9 cellular contexts compared by ENCODE assay signal in genomic region chr15:84658788-84659411, GRCh38. TPM values are rescaled to one million over a fixed set of nuclear protein-coding genes. Genes with fewer than 3 reads are reported as not detected.
DNase-seq lines count a peak whose midpoint lies in the region; ATAC-seq, FAIRE-seq and TF ChIP-seq lines count a peak whose summit lies in the region.
"Had no signal": no experiment of that assay in that cellular context is flagged by ENCODE, and none has a peak within 500 bp of the region (broad histone marks: within the 10 kb centered on the region; RNA-seq: fewer than 3 reads in every experiment).

No MANE protein-coding gene starts in this region.

- peak overlapping the region; percentile 70 for H3K4me3 Mint-ChIP-seq in stimulated activated naive CD8-positive, alpha-beta T cell treated with anti-CD3 and anti-CD28 coated beads, Interleukin-15, Interleukin-2, amounts not matched to agents 100 ng/mL and 50 ng/mL, for 24 hours

- H3K36me3 ChIP-seq in body of pancreas (replicated peaks in 1 of 2; ENCODE audit: insufficient read depth in 1 of 2, low read depth in 2 of 2), result no peaks in the 10 kb centered on the region
- H3K36me3 ChIP-seq in mesodermal cell (ENCODE audit: control insufficient read depth, insufficient read depth, low read length), result peaks cover 20% of the 10 kb centered on the region
- H3K36me3 ChIP-seq: cardiac muscle cell had no signal

- H3K27ac Mint-ChIP-seq in stimulated activated naive CD8-positive, alpha-beta T cell treated with anti-CD3 and anti-CD28 coated beads, Interleukin-15, Interleukin-2, amounts not matched to agents 100 ng/mL and 50 ng/mL, for 24 hours, result peak overlapping the region; percentile 71

- intact Hi-C loops in body of pancreas (cut with DNase I), result loop anchor here (10.0 kb wide), 1 partner anchor 266 kb away; no protein-coding TSS in a partner anchor

- no peaks in the 10 kb centered on the region for H3K27me3 Mint-ChIP-seq in stimulated activated naive CD8-positive, alpha-beta T cell treated with anti-CD3 and anti-CD28 coated beads, Interleukin-15, Interleukin-2, amounts not matched to agents 100 ng/mL and 50 ng/mL, for 24 hours

- FAIRE-seq in frontal cortex (lab: Jason Lieb, UNC), result no peak

- H3K27ac ChIP-seq in body of pancreas (peak overlapping the region; percentile 16 to 87 (median 78)), mesodermal cell (ENCODE audit: low read depth, low read length, severe bottlenecking) (peak overlapping the region; percentile 79)

- H3K36me3 Mint-ChIP-seq in stimulated activated naive CD8-positive, alpha-beta T cell treated with anti-CD3 and anti-CD28 coated beads, Interleukin-15, Interleukin-2, amounts not matched to agents 100 ng/mL and 50 ng/mL, for 24 hours (ENCODE audit: low read depth), result peaks cover under 1% of the 10 kb centered on the region

- H3K9me3 ChIP-seq in body of pancreas, result no peaks in the 10 kb centered on the region
- no peaks in the 10 kb centered on the region for H3K9me3 ChIP-seq in mesodermal cell (ENCODE audit: control insufficient read depth, low read length)

- no peak for DNase-seq in stimulated activated naive CD8-positive, alpha-beta T cell treated with anti-CD3 and anti-CD28 coated beads, Interleukin-15, Interleukin-2, amounts not matched to agents 100 U/mL and 50 U/mL, for 24 hours
- no peak for DNase-seq in body of pancreas
- no peak for DNase-seq in frontal cortex (ENCODE audit: low spot score in 2 of 2)
- no peak for DNase-seq in activated effector memory CD4-positive, alpha-beta T cell treated with Interleukin-2 at 50 U/mL for 16 hours

- H3K4me1 ChIP-seq in body of pancreas (peaks cover 27% of the 10 kb centered on the region), mesodermal cell (ENCODE audit: control insufficient read depth, insufficient read depth, low read length, poor library complexity, severe bottlenecking) (peaks cover 9% of the 10 kb centered on the region)

- H3K4me3 ChIP-seq in body of pancreas, result no peak overlapping the region
- no peak overlapping the region for H3K4me3 ChIP-seq in mesodermal cell (ENCODE audit: extremely low read depth, insufficient read depth, low read length, poor library complexity, severe bottlenecking)

- H3K27me3 ChIP-seq in body of pancreas, result no peaks in the 10 kb centered on the region
- H3K27me3 ChIP-seq: cardiac muscle cell had no signal

- peaks cover 32% of the 10 kb centered on the region for H3K4me1 Mint-ChIP-seq in stimulated activated naive CD8-positive, alpha-beta T cell treated with anti-CD3 and anti-CD28 coated beads, Interleukin-15, Interleukin-2, amounts not matched to agents 100 ng/mL and 50 ng/mL, for 24 hours (ENCODE audit: low read depth)

- H3K9me3 Mint-ChIP-seq in stimulated activated naive CD8-positive, alpha-beta T cell treated with anti-CD3 and anti-CD28 coated beads, Interleukin-15, Interleukin-2, amounts not matched to agents 100 ng/mL and 50 ng/mL, for 24 hours, result no peaks in the 10 kb centered on the region

- WGBS in body of pancreas, 2 donors, result 53 to 58% methylated on average over 6 to 7 of the region's 7 CpGs
- WGBS in mesodermal cell (ENCODE audit: insufficient coverage in 2 of 2), 2 experiments, result 60 to 75% methylated on average over 4 of the region's 7 CpGs

- TF ChIP-seq POLR2A in body of pancreas (IDR thresholded peaks at IDR 0.05), result no peak

- TF ChIP-seq CTCF in body of pancreas (IDR thresholded peaks at IDR 0.05), result no peak

- ATAC-seq in stimulated activated naive CD8-positive, alpha-beta T cell treated with anti-CD3 and anti-CD28 coated beads, Interleukin-15, Interleukin-2, amounts not matched to agents 100 U/mL and 50 U/mL, for 24 hours, result no peak
- ATAC-seq in body of pancreas (no peak), GM21381 (IDR thresholded peaks at IDR 0.05; ENCODE audit: unreplicated experiment) (no peak), HG02759 (IDR thresholded peaks at IDR 0.05; ENCODE audit: unreplicated experiment) (no peak)

RNA-seq across cellular contexts. Expression of gene NMB, which starts 0.9 kb away (rescaled TPM):
- total RNA-seq in body of pancreas (1 to 10 TPM; 6.3 to 8.8 TPM), frontal cortex (2.4 TPM)
- 9.7 TPM for polyA plus RNA-seq in mesodermal cell (2013, experiment 1 of 2)
- polyA plus RNA-seq in mesodermal cell (2013, experiment 2 of 2), result 9.4 TPM

RNA-seq across cellular contexts. Expression of gene WDR73, which starts 4.8 kb away (rescaled TPM):
- total RNA-seq in body of pancreas (10 to 100 TPM; 21.1 to 25.4 TPM), frontal cortex (24.9 TPM)
- polyA plus RNA-seq in mesodermal cell (2013, experiment 1 of 2), result 18.5 TPM
- 21.6 TPM for polyA plus RNA-seq in mesodermal cell (2013, experiment 2 of 2)

RNA-seq across cellular contexts. Expression of gene SEC11A, which starts 57.0 kb away (rescaled TPM):
- total RNA-seq in body of pancreas, result 10 to 100 TPM; 83.8 to 89.3 TPM
- polyA plus RNA-seq in mesodermal cell (2013, experiment 1 of 2), result 206 TPM
- 212 TPM for polyA plus RNA-seq in mesodermal cell (2013, experiment 2 of 2)
- 79.5 TPM for total RNA-seq in frontal cortex

RNA-seq across cellular contexts. Expression of gene ZSCAN2, which starts 58.1 kb away (rescaled TPM):
- 10 to 100 TPM; 13.5 TPM for total RNA-seq in body of pancreas
- polyA plus RNA-seq in mesodermal cell (2013, experiment 1 of 2), result 21.9 TPM
- polyA plus RNA-seq in mesodermal cell (2013, experiment 2 of 2), result 18.6 TPM
- 34.2 TPM for total RNA-seq in frontal cortex
